1 cellular context compared by ENCODE assay signal in the genomic region with DNA sequence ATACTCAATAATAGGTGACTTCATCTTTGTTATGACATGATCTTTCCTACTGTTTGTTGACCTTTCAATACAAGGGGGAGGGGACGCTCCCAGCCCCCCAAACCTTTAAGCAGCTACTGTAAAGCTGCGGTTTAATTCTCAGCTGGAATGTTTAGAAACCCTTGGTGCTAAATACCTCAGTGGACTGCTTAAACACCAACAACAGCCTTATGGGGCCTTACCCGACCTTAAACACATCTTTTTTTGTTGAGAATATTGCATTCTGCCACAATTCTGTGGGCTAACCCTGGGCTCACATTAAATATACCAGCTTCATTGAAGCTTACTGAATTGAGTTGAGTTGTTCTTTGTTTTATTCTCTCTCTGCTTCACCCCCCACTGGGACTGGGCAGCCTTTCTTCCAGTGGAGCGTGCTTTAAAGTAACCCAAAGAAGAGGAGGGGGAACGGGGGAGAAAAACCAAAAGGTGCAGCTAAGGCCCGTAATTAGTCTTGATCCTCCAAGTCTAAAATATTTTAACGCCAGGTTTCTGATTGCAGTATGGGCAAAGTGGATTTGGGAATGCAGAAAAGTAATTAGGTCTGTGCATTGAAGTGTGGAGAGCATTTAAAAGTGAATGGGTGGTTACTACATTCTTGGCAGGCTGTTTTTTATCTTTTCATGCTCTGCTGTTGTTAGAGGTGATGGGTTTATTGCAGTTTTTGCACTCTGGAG.
TF ChIP-seq lines count a peak whose summit lies in the region.

No MANE protein-coding gene starts in this region.

TF ChIP-seq in HEK293, 187 proteins besides CTCF, POLR2A, EP300 and RAD21 (continued from another document and continues in another):
- TF ChIP-seq, protein P1, sequence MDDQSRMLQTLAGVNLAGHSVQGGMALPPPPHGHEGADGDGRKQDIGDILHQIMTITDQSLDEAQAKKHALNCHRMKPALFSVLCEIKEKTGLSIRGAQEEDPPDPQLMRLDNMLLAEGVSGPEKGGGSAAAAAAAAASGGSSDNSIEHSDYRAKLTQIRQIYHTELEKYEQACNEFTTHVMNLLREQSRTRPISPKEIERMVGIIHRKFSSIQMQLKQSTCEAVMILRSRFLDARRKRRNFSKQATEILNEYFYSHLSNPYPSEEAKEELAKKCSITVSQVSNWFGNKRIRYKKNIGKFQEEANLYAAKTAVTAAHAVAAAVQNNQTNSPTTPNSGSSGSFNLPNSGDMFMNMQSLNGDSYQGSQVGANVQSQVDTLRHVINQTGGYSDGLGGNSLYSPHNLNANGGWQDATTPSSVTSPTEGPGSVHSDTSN (CRISPR knock-in tag; IDR thresholded peaks at IDR 0.05) = no peak
- TF ChIP-seq ZNF548 (tag by site-specific recombination; IDR thresholded peaks at IDR 0.05) (no peak), ZBTB21 (tag by site-specific recombination; IDR thresholded peaks at IDR 0.05) (no peak), ZNF473 (tag by site-specific recombination; IDR thresholded peaks at IDR 0.05) (no peak), ZNF146 (tag by site-specific recombination; IDR thresholded peaks at IDR 0.05) (no peak), ZNF311 (tag by site-specific recombination; IDR thresholded peaks at IDR 0.05; ENCODE audit: borderline replicate concordance) (no peak), YY1 (tag by site-specific recombination; IDR thresholded peaks at IDR 0.05) (no peak), GLIS1 (tag by site-specific recombination; IDR thresholded peaks at IDR 0.05) (peak; percentile 73), SP3 (tag by site-specific recombination; IDR thresholded peaks at IDR 0.05) (no peak), ZNF169 (tag by site-specific recombination; IDR thresholded peaks at IDR 0.05) (no peak), REPIN1 (tag by site-specific recombination; IDR thresholded peaks at IDR 0.05; ENCODE audit: low read depth) (no peak), ZNF433 (tag by site-specific recombination; IDR thresholded peaks at IDR 0.05; ENCODE audit: low read depth) (no peak), ZNF394 (tag by site-specific recombination; IDR thresholded peaks at IDR 0.05; ENCODE audit: borderline replicate concordance) (no peak), ZNF223 (tag by site-specific recombination; IDR thresholded peaks at IDR 0.05) (no peak), HOXC10 (CRISPR knock-in tag; IDR thresholded peaks at IDR 0.05) (no peak), SETDB1 (IDR thresholded peaks at IDR 0.05; ENCODE audit: insufficient read length, low read length) (no peak), ZNF660 (tag by site-specific recombination; IDR thresholded peaks at IDR 0.05) (no peak), ZNF560 (tag by site-specific recombination; IDR thresholded peaks at IDR 0.05; ENCODE audit: borderline replicate concordance) (no peak), KLF1 (tag by site-specific recombination; IDR thresholded peaks at IDR 0.05) (no peak), ZNF19 (tag by site-specific recombination; IDR thresholded peaks at IDR 0.05; ENCODE audit: low read depth) (no peak), ZNF114 (tag by site-specific recombination; IDR thresholded peaks at IDR 0.05) (no peak), SALL2 (tag by site-specific recombination; IDR thresholded peaks at IDR 0.05; ENCODE audit: borderline replicate concordance) (no peak), HOXD13 (CRISPR knock-in tag; IDR thresholded peaks at IDR 0.05; ENCODE audit: borderline replicate concordance) (no peak), ZNF791 (tag by site-specific recombination; IDR thresholded peaks at IDR 0.05) (no peak), ZNF10 (tag by site-specific recombination; IDR thresholded peaks at IDR 0.05) (no peak), ZNF621 (tag by site-specific recombination; IDR thresholded peaks at IDR 0.05) (no peak), SCRT1 (tag by site-specific recombination; IDR thresholded peaks at IDR 0.05; ENCODE audit: borderline replicate concordance) (no peak), SP7 (tag by site-specific recombination; IDR thresholded peaks at IDR 0.05) (peak; percentile 98), ZNF354C (tag by site-specific recombination; IDR thresholded peaks at IDR 0.05; ENCODE audit: borderline replicate concordance, low read depth) (no peak), ZNF501 (tag by site-specific recombination; IDR thresholded peaks at IDR 0.05) (peak; percentile 68; the same call in 1 of the 2 replicates), ZNF654 (tag by site-specific recombination; IDR thresholded peaks at IDR 0.05; ENCODE audit: low read depth) (0 out of 2 replicates have a peak, but pooled peaks have one; percentile 5), ZNF174 (tag by site-specific recombination; IDR thresholded peaks at IDR 0.05) (no peak), ZNF610 (tag by site-specific recombination; IDR thresholded peaks at IDR 0.05; ENCODE audit: borderline replicate concordance) (peak; percentile 65; the same call in 1 of the 2 replicates), ZBTB17 (tag by site-specific recombination; IDR thresholded peaks at IDR 0.05) (peak; percentile 60)
- TF ChIP-seq, protein P2, sequence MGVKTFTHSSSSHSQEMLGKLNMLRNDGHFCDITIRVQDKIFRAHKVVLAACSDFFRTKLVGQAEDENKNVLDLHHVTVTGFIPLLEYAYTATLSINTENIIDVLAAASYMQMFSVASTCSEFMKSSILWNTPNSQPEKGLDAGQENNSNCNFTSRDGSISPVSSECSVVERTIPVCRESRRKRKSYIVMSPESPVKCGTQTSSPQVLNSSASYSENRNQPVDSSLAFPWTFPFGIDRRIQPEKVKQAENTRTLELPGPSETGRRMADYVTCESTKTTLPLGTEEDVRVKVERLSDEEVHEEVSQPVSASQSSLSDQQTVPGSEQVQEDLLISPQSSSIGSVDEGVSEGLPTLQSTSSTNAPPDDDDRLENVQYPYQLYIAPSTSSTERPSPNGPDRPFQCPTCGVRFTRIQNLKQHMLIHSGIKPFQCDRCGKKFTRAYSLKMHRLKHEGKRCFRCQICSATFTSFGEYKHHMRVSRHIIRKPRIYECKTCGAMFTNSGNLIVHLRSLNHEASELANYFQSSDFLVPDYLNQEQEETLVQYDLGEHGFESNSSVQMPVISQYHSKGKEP (tag by site-specific recombination; IDR thresholded peaks at IDR 0.05) = peak; percentile 99
- TF ChIP-seq, protein P3, sequence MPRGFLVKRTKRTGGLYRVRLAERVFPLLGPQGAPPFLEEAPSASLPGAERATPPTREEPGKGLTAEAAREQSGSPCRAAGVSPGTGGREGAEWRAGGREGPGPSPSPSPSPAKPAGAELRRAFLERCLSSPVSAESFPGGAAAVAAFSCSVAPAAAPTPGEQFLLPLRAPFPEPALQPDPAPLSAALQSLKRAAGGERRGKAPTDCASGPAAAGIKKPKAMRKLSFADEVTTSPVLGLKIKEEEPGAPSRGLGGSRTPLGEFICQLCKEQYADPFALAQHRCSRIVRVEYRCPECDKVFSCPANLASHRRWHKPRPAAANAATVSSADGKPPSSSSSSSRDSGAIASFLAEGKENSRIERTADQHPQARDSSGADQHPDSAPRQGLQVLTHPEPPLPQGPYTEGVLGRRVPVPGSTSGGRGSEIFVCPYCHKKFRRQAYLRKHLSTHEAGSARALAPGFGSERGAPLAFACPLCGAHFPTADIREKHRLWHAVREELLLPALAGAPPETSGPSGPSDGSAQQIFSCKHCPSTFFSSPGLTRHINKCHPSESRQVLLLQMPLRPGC (tag by site-specific recombination; IDR thresholded peaks at IDR 0.05) = 0 out of 2 replicates have a peak, but pooled peaks have one; percentile 47
- TF ChIP-seq, protein P4, sequence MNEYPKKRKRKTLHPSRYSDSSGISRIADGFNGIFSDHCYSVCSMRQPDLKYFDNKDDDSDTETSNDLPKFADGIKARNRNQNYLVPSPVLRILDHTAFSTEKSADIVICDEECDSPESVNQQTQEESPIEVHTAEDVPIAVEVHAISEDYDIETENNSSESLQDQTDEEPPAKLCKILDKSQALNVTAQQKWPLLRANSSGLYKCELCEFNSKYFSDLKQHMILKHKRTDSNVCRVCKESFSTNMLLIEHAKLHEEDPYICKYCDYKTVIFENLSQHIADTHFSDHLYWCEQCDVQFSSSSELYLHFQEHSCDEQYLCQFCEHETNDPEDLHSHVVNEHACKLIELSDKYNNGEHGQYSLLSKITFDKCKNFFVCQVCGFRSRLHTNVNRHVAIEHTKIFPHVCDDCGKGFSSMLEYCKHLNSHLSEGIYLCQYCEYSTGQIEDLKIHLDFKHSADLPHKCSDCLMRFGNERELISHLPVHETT (tag by site-specific recombination; IDR thresholded peaks at IDR 0.05) = no peak
- TF ChIP-seq, protein P5, sequence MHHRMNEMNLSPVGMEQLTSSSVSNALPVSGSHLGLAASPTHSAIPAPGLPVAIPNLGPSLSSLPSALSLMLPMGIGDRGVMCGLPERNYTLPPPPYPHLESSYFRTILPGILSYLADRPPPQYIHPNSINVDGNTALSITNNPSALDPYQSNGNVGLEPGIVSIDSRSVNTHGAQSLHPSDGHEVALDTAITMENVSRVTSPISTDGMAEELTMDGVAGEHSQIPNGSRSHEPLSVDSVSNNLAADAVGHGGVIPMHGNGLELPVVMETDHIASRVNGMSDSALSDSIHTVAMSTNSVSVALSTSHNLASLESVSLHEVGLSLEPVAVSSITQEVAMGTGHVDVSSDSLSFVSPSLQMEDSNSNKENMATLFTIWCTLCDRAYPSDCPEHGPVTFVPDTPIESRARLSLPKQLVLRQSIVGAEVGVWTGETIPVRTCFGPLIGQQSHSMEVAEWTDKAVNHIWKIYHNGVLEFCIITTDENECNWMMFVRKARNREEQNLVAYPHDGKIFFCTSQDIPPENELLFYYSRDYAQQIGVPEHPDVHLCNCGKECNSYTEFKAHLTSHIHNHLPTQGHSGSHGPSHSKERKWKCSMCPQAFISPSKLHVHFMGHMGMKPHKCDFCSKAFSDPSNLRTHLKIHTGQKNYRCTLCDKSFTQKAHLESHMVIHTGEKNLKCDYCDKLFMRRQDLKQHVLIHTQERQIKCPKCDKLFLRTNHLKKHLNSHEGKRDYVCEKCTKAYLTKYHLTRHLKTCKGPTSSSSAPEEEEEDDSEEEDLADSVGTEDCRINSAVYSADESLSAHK (tag by site-specific recombination; IDR thresholded peaks at IDR 0.05) = peak; percentile 58
- TF ChIP-seq, protein P6, sequence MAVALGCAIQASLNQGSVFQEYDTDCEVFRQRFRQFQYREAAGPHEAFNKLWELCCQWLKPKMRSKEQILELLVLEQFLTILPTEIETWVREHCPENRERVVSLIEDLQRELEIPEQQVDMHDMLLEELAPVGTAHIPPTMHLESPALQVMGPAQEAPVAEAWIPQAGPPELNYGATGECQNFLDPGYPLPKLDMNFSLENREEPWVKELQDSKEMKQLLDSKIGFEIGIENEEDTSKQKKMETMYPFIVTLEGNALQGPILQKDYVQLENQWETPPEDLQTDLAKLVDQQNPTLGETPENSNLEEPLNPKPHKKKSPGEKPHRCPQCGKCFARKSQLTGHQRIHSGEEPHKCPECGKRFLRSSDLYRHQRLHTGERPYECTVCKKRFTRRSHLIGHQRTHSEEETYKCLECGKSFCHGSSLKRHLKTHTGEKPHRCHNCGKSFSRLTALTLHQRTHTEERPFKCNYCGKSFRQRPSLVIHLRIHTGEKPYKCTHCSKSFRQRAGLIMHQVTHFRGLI (tag by site-specific recombination; IDR thresholded peaks at IDR 0.05) = no peak
- TF ChIP-seq, protein P7, sequence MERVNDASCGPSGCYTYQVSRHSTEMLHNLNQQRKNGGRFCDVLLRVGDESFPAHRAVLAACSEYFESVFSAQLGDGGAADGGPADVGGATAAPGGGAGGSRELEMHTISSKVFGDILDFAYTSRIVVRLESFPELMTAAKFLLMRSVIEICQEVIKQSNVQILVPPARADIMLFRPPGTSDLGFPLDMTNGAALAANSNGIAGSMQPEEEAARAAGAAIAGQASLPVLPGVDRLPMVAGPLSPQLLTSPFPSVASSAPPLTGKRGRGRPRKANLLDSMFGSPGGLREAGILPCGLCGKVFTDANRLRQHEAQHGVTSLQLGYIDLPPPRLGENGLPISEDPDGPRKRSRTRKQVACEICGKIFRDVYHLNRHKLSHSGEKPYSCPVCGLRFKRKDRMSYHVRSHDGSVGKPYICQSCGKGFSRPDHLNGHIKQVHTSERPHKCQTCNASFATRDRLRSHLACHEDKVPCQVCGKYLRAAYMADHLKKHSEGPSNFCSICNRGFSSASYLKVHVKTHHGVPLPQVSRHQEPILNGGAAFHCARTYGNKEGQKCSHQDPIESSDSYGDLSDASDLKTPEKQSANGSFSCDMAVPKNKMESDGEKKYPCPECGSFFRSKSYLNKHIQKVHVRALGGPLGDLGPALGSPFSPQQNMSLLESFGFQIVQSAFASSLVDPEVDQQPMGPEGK (tag by site-specific recombination; IDR thresholded peaks at IDR 0.05) = no peak
- TF ChIP-seq, protein P8, sequence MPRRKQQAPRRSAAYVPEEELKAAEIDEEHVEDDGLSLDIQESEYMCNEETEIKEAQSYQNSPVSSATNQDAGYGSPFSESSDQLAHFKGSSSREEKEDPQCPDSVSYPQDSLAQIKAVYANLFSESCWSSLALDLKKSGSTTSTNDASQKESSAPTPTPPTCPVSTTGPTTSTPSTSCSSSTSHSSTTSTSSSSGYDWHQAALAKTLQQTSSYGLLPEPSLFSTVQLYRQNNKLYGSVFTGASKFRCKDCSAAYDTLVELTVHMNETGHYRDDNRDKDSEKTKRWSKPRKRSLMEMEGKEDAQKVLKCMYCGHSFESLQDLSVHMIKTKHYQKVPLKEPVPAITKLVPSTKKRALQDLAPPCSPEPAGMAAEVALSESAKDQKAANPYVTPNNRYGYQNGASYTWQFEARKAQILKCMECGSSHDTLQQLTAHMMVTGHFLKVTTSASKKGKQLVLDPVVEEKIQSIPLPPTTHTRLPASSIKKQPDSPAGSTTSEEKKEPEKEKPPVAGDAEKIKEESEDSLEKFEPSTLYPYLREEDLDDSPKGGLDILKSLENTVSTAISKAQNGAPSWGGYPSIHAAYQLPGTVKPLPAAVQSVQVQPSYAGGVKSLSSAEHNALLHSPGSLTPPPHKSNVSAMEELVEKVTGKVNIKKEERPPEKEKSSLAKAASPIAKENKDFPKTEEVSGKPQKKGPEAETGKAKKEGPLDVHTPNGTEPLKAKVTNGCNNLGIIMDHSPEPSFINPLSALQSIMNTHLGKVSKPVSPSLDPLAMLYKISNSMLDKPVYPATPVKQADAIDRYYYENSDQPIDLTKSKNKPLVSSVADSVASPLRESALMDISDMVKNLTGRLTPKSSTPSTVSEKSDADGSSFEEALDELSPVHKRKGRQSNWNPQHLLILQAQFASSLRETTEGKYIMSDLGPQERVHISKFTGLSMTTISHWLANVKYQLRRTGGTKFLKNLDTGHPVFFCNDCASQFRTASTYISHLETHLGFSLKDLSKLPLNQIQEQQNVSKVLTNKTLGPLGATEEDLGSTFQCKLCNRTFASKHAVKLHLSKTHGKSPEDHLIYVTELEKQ (tag by site-specific recombination; IDR thresholded peaks at IDR 0.05; ENCODE audit: borderline replicate concordance) = peak; percentile 72; the same call in 1 of the 2 replicates
- TF ChIP-seq, protein P9, sequence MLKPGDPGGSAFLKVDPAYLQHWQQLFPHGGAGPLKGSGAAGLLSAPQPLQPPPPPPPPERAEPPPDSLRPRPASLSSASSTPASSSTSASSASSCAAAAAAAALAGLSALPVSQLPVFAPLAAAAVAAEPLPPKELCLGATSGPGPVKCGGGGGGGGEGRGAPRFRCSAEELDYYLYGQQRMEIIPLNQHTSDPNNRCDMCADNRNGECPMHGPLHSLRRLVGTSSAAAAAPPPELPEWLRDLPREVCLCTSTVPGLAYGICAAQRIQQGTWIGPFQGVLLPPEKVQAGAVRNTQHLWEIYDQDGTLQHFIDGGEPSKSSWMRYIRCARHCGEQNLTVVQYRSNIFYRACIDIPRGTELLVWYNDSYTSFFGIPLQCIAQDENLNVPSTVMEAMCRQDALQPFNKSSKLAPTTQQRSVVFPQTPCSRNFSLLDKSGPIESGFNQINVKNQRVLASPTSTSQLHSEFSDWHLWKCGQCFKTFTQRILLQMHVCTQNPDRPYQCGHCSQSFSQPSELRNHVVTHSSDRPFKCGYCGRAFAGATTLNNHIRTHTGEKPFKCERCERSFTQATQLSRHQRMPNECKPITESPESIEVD (tag by site-specific recombination; IDR thresholded peaks at IDR 0.05) = peak; percentile 99
